Comparison of ENCODE assay signal across 22 cellular contexts in the genomic region with DNA sequence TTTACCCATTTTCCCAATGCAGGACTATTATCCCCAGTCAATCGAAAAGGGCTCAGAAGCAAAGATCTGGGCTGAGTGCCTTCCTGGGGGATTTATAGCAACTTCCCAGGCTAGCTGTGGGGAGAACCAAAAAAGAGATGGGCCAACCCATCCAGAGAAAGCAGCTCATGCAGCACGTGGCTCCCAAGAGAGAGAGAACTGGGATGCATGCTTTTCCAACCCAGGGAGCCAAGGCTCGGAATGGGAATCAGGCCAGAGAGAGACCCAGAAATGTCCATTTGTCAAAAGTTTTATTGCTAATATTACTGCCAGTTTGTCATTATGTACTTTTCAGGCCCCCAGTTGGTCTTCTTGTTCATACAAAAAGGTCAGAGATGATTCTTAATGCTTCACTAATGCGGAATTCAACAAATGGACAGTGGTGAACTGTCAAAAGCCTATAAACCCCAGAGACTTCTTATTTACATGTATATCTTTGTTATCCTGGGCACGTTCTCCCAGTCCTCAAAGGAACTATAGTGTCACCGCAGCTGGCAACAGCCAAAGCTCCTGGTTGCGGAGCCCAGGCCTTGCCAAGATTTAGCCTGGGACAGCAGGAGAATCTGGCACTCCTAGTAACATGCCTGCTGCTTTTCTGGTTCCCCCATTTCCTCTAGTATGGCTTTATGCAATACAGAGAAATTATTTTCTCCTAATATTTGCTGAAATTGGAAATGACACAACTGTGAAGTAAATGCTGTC.
DNase-seq lines count a peak whose midpoint lies in the region; ATAC-seq and TF ChIP-seq lines count a peak whose summit lies in the region.
"Had no signal": no experiment of that assay in that cellular context is flagged by ENCODE, and none has a peak within 500 bp of the region (broad histone marks: within the 10 kb centered on the region; RNA-seq: fewer than 3 reads in every experiment).

No MANE protein-coding gene starts in this region.

- H3K9me3 ChIP-seq in Peyer's patch = no peaks in the 10 kb centered on the region

- H3K4me3 ChIP-seq in Peyer's patch = no peak overlapping the region

- no peak for TF ChIP-seq CTCF in Peyer's patch (IDR thresholded peaks at IDR 0.05)

- no peak overlapping the region for H3K27ac ChIP-seq in Peyer's patch
- H3K27ac ChIP-seq: 22Rv1 had no signal

- H3K27me3 ChIP-seq in Peyer's patch = no peaks in the 10 kb centered on the region

- H3K4me1 ChIP-seq in Peyer's patch = no peaks in the 10 kb centered on the region

- H3K36me3 ChIP-seq in Peyer's patch = no peaks in the 10 kb centered on the region

- DNase-seq in Ammon's horn (ENCODE audit: low spot score) (peak; percentile 74), astrocyte of the hippocampus (ENCODE audit: low read depth, low spot score) (peak; percentile 57), globus pallidus (ENCODE audit: low spot score) (peak; percentile 73), nucleus accumbens (lab: John Stamatoyannopoulos, UW) (peak in 42 of 56 donors; percentile 1 to 66 (median 34)), OCI-M1 (lab: John Stamatoyannopoulos, UW) (no peak), Peyer's patch (no peak)
- DNase-seq: AML-193, DMS79 treated with DMSO at 0.1 percent for 48 hours, H7, HFFc6, IMR-90, NCI-H1048, NCI-H1436 treated with DMSO at 0.1 percent for 48 hours, NCI-H2029 treated with DMSO at 0.1 percent for 48 hours, NCI-H2171, NCI-H510A treated with DMSO at 0.1 percent for 48 hours, NCI-H774, RPMI8226, SHP77 treated with DMSO at 0.1 percent for 48 hours had no signal

- no peak for TF ChIP-seq POLR2A in Peyer's patch (IDR thresholded peaks at IDR 0.05)

- no peak for ATAC-seq in HG03520 (IDR thresholded peaks at IDR 0.05; ENCODE audit: unreplicated experiment)
- no peak for ATAC-seq in HG02588 (IDR thresholded peaks at IDR 0.05; ENCODE audit: unreplicated experiment)

Comparison
In these comparisons a context has a peak if more than half of its experiments do, and no peak if none do; other contexts are left out.
1. DNase-seq: peak in Ammon's horn (single experiment), astrocyte of the hippocampus (single experiment), globus pallidus (single experiment) and nucleus accumbens (42 of 56); none in OCI-M1 (single experiment) and Peyer's patch (0 of 3).